8 cellular contexts compared by ENCODE assay signal in the genomic region with DNA sequence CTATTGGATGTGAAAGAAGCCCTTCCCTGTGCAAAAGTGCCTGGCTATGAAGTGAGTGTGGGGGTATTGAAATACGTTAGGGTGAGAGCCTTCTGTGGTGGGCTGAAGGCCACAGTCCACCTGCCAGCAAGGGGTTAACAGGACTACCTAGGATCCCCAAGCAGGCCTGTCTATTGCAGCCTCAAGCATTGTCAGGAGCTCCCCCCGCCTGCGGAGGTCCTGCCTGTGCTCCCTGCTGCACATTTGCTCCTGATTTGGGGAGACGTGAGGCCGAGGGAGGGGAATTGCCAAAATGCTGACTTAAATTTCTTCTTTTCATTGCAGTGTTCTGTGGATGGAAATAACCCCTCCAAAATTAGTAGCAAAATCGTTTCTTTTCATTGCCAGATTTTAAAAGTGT. TPM values are rescaled to one million over a fixed set of nuclear protein-coding genes. Genes with fewer than 3 reads are reported as not detected.
"Had no signal": no experiment of that assay in that cellular context is flagged by ENCODE, and none has a peak within 500 bp of the region (broad histone marks: within the 10 kb centered on the region; RNA-seq: fewer than 3 reads in every experiment).

No MANE protein-coding gene starts in this region.

- H3K4me2 ChIP-seq: KMS-11 had no signal

- DNase-seq: GM23248, HFFc6, KBM-7 had no signal

- H3K4me1 Mint-ChIP-seq: IgD-negative memory B cell had no signal

- H2AFZ ChIP-seq: GM23248 had no signal

- H3K27ac Mint-ChIP-seq: HFFc6, IgD-negative memory B cell had no signal

- H3K36me3 ChIP-seq: HAP-1 had no signal

- H3K4me3 Mint-ChIP-seq: HFFc6, IgD-negative memory B cell had no signal

- H3K27ac ChIP-seq: GM23248, KMS-11 had no signal

- ATAC-seq: HCT116 had no signal

- H3K4me3 ChIP-seq: GM23248, HAP-1 had no signal

- H3K9me3 ChIP-seq: HAP-1 had no signal

RNA-seq across cellular contexts. Expression of gene GABRG3, which starts 56.2 kb away (rescaled TPM):
- total RNA-seq: GM23248, HFFc6, HT-29 had no signal
- polyA plus RNA-seq: GM23248, IgD-negative memory B cell had no signal
